Comparison of ENCODE assay signal across 3 cellular contexts in genomic region chr7:93535616-93536015, GRCh38.
A peak's percentile ranks its signal among the peaks of the same experiment; 100 is the strongest.
TF ChIP-seq lines count a peak whose summit lies in the region.

No MANE protein-coding gene starts in this region.

TF ChIP-seq in A549, 52 proteins besides CTCF, POLR2A, EP300 and RAD21:
- TF ChIP-seq SMC3 (IDR thresholded peaks at IDR 0.05) (no peak), EHMT2 (IDR thresholded peaks at IDR 0.05; ENCODE audit: low read depth) (no peak), MAFK (IDR thresholded peaks at IDR 0.05; ENCODE audit: partially characterized antibody) (peak; percentile 55)

TF ChIP-seq in IMR-90, 13 proteins besides CTCF, POLR2A, EP300 and RAD21:
- peak; percentile 34; the same call in 1 of the 2 replicates for TF ChIP-seq MAFK (IDR thresholded peaks at IDR 0.05; ENCODE audit: low read depth, low read length)
- no peak for TF ChIP-seq RCOR1 (IDR thresholded peaks at IDR 0.05; ENCODE audit: insufficient replicate concordance, low read length)

TF ChIP-seq in K562, 482 proteins besides CTCF, POLR2A, EP300 and RAD21:
- 0 out of 2 replicates have a peak, but pooled peaks have one; percentile 24 for TF ChIP-seq MAFF (IDR thresholded peaks at IDR 0.05; ENCODE audit: low read length)
- TF ChIP-seq ZNF316 (IDR thresholded peaks at IDR 0.05), result peak; percentile 62
- TF ChIP-seq PTTG1 (tag; IDR thresholded peaks at IDR 0.05; ENCODE audit: low read depth), result no peak
- TF ChIP-seq C11orf30 (IDR thresholded peaks at IDR 0.05; ENCODE audit: low read depth), result peak; percentile 33; the same call in 1 of the 2 replicates
- peak; percentile 53; the same call in 1 of the 2 replicates for TF ChIP-seq MAFG (tag; conservative IDR thresholded peaks at IDR 0.05)
- peak; percentile 24; the same call in 1 of the 2 replicates for TF ChIP-seq MAFK (IDR thresholded peaks at IDR 0.05; ENCODE audit: low read length)
- no peak for TF ChIP-seq ZNF224 (CRISPR knock-in tag; IDR thresholded peaks at IDR 0.05)
- TF ChIP-seq THAP7 (CRISPR knock-in tag; IDR thresholded peaks at IDR 0.05), result no peak
- no peak for TF ChIP-seq XRCC5 (IDR thresholded peaks at IDR 0.05; ENCODE audit: low read depth, low read length)
- no peak for TF ChIP-seq DDX20 (tag; IDR thresholded peaks at IDR 0.05; ENCODE audit: low read depth)
- no peak for TF ChIP-seq ZNF444 (CRISPR knock-in tag; IDR thresholded peaks at IDR 0.05)
TF ChIP-seq in K562: peak in this region for 5.
